Comparison of ENCODE assay signal across 13 cellular contexts in genomic region chr11:120128392-120129172, GRCh38. TPM values are rescaled to one million over a fixed set of nuclear protein-coding genes. Genes with fewer than 3 reads are reported as not detected.
DNase-seq lines count a peak whose midpoint lies in the region; ATAC-seq and TF ChIP-seq lines count a peak whose summit lies in the region.
"Had no signal": no experiment of that assay in that cellular context is flagged by ENCODE, and none has a peak within 500 bp of the region (broad histone marks: within the 10 kb centered on the region; RNA-seq: fewer than 3 reads in every experiment).

No MANE protein-coding gene starts in this region.

- TF ChIP-seq CTCF in C4-2B (conservative IDR thresholded peaks at IDR 0.05), result no peak
- TF ChIP-seq CTCF in coronary artery (IDR thresholded peaks at IDR 0.05), result no peak

- ATAC-seq in esophagus mucosa (peak; percentile 58), GM18498 (IDR thresholded peaks at IDR 0.05; ENCODE audit: unreplicated experiment) (no peak)

- H3K27ac ChIP-seq in C4-2B (peak overlapping the region; percentile 5), coronary artery (no peak overlapping the region)

- H3K4me3 ChIP-seq in coronary artery, result no peak overlapping the region

- peak; percentile 71 for DNase-seq in NCI-H1092 treated with DMSO at 0.1 percent for 48 hours (lab: John Stamatoyannopoulos, UW)
- peak; percentile 38 for DNase-seq in pons (ENCODE audit: low spot score)
- DNase-seq in coronary artery (ENCODE audit: low spot score), result no peak
- no peak for DNase-seq in COLO829 (ENCODE audit: low spot score)
- no peak for DNase-seq in retina
- DNase-seq: activated CD8-positive, alpha-beta memory T cell treated with anti-CD3 and anti-CD28 coated beads, Interleukin-2, amount 50 U/mL, for 48 hours; effector CD8-positive, alpha-beta T cell; RPMI8226 had no signal

RNA-seq across cellular contexts. Expression of gene TRIM29, which starts 9.3 kb away (rescaled TPM):
- 1,294 TPM for total RNA-seq in esophagus mucosa
- total RNA-seq: HT1080, mononuclear cell had no signal

Comparison
In these comparisons a context has a peak if more than half of its experiments do, and no peak if none do; other contexts are left out.
1. DNase-seq: peak in NCI-H1092 treated with DMSO at 0.1 percent for 48 hours (single experiment) and pons (single experiment); none in coronary artery (single experiment), COLO829 (single experiment) and retina (single experiment).